36 cellular contexts compared by ENCODE assay signal in the genomic region with DNA sequence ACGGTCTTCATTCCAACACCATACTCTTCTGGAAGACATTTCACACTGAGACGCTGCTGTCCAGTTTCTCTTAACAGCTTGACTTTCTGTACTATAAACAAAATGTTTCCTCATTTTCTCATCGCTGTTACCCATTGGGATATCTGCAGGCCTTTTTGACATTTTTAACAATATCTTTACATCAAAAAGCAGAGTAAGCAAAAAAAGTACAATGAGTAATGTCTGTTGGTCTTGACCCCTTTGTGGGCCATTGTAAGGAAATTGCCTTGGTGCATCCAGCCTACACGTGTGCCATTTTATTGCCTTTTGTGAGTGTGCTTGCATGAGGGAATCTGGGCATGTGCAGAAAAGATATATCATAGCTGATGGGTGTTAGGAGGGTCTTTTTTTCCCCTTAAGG.
"Had no signal": no experiment of that assay in that cellular context is flagged by ENCODE, and none has a peak within 500 bp of the region (broad histone marks: within the 10 kb centered on the region; RNA-seq: fewer than 3 reads in every experiment).

No MANE protein-coding gene starts in this region.

- H3K36me3 ChIP-seq: MG63 had no signal

- H3K9me3 ChIP-seq: MG63 had no signal

- H3K4me3 ChIP-seq: MG63 had no signal

- H3K27me3 ChIP-seq: MG63 had no signal

- DNase-seq: Karpas-422, Kasumi-1, MG63, MM.1S, MV-4-11, NCI-H1048, NCI-H1092, NCI-H1092 treated with DMSO at 0.1 percent for 48 hours, NCI-H1105, NCI-H1105 treated with DMSO at 0.1 percent for 48 hours, NCI-H1417, NCI-H1417 treated with DMSO at 0.1 percent for 48 hours, NCI-H1436, NCI-H1436 treated with DMSO at 0.1 percent for 48 hours, NCI-H146, NCI-H1694, NCI-H1694 treated with DMSO at 0.1 percent for 48 hours, NCI-H187, NCI-H187 treated with DMSO at 0.1 percent for 48 hours, NCI-H1930, NCI-H2029, NCI-H2029 treated with DMSO at 0.1 percent for 48 hours, NCI-H2081, NCI-H2081 treated with DMSO at 0.1 percent for 48 hours, NCI-H2107, NCI-H2171, NCI-H2171 treated with DMSO at 0.1 percent for 48 hours, NCI-H2227 treated with DMSO at 0.1 percent for 48 hours, NCI-H226, NCI-H345, NCI-H446, NCI-H446 treated with DMSO at 0.1 percent for 48 hours, NCI-H510A, NCI-H510A treated with DMSO at 0.1 percent for 48 hours, NCI-H524, NCI-H524 treated with DMSO at 0.1 percent for 48 hours had no signal
